ENCODE assay signal across 1 cellular context in the genomic region with DNA sequence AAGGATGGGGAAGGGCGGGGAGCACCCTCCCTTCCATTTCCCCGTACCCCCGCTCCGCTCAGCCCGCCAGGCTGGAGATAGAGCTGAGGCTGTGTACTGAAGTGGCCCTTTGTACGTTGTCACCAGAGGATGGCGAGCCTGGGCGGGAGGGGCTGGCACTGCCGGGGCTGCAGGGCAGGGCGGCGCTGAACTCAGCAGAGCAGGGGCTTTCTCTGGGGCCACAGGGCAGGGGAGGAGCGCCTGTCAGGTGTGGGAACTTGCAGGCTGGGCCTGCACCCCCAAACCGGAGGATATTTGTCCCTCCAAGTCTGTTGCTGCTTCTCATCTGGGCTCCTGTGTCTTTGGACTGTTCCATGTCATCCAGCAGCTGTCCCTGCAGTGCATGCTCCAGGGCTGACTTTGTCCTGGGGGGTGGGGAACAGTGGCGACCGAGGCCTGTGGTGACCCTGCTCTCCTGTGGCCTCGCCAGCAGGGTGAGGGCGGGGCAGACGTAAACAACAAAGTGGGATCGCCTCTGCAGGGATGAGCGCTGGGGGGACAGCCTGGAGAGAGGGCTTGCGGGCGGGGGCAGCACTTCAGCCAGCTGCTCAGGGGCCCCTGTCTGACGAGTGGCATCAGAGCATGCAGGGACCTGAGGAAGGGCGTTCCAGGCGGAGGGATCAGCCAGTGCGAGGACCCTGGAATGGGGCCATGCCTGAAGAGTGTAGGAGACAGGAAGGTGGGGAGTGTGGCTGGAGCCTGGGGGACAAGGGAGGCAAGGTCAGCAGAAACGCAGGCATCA.
TF ChIP-seq lines count a peak whose summit lies in the region.

No MANE protein-coding gene starts in this region.

TF ChIP-seq in K562, 482 proteins besides CTCF, POLR2A, EP300 and RAD21:
- TF ChIP-seq, protein P1, sequence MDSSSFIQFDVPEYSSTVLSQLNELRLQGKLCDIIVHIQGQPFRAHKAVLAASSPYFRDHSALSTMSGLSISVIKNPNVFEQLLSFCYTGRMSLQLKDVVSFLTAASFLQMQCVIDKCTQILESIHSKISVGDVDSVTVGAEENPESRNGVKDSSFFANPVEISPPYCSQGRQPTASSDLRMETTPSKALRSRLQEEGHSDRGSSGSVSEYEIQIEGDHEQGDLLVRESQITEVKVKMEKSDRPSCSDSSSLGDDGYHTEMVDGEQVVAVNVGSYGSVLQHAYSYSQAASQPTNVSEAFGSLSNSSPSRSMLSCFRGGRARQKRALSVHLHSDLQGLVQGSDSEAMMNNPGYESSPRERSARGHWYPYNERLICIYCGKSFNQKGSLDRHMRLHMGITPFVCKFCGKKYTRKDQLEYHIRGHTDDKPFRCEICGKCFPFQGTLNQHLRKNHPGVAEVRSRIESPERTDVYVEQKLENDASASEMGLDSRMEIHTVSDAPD (CRISPR knock-in tag; IDR thresholded peaks at IDR 0.05), result no peak
- peak; percentile 58 for TF ChIP-seq ZNF316 (IDR thresholded peaks at IDR 0.05)
- TF ChIP-seq FOXK2 (conservative IDR thresholded peaks at IDR 0.05 in 1 of 2, IDR thresholded peaks at IDR 0.05 in 1 of 2; ENCODE audit: low read depth in 2 of 2), result peak in 1 of 2 experiments; percentile 37; a peak in 2 of 4 replicates
- TF ChIP-seq HDGF (IDR thresholded peaks at IDR 0.05), result 0 out of 2 replicates have a peak, but pooled peaks have one; percentile 32
- TF ChIP-seq, protein P2, sequence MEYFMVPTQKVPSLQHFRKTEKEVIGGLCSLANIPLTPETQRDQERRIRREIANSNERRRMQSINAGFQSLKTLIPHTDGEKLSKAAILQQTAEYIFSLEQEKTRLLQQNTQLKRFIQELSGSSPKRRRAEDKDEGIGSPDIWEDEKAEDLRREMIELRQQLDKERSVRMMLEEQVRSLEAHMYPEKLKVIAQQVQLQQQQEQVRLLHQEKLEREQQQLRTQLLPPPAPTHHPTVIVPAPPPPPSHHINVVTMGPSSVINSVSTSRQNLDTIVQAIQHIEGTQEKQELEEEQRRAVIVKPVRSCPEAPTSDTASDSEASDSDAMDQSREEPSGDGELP (CRISPR knock-in tag; IDR thresholded peaks at IDR 0.05; ENCODE audit: borderline replicate concordance), result peak; percentile 16; the same call in 1 of the 2 replicates
- TF ChIP-seq, protein P3, sequence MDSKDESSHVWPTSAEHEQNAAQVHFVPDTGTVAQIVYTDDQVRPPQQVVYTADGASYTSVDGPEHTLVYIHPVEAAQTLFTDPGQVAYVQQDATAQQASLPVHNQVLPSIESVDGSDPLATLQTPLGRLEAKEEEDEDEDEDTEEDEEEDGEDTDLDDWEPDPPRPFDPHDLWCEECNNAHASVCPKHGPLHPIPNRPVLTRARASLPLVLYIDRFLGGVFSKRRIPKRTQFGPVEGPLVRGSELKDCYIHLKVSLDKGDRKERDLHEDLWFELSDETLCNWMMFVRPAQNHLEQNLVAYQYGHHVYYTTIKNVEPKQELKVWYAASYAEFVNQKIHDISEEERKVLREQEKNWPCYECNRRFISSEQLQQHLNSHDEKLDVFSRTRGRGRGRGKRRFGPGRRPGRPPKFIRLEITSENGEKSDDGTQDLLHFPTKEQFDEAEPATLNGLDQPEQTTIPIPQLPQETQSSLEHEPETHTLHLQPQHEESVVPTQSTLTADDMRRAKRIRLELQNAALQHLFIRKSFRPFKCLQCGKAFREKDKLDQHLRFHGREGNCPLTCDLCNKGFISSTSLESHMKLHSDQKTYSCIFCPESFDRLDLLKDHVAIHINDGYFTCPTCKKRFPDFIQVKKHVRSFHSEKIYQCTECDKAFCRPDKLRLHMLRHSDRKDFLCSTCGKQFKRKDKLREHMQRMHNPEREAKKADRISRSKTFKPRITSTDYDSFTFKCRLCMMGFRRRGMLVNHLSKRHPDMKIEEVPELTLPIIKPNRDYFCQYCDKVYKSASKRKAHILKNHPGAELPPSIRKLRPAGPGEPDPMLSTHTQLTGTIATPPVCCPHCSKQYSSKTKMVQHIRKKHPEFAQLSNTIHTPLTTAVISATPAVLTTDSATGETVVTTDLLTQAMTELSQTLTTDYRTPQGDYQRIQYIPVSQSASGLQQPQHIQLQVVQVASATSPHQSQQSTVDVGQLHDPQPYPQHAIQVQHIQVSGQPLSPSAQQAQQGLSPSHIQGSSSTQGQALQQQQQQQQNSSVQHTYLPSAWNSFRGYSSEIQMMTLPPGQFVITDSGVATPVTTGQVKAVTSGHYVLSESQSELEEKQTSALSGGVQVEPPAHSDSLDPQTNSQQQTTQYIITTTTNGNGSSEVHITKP (IDR thresholded peaks at IDR 0.05; ENCODE audit: partially characterized antibody), result peak; percentile 59
